In the genomic region with DNA sequence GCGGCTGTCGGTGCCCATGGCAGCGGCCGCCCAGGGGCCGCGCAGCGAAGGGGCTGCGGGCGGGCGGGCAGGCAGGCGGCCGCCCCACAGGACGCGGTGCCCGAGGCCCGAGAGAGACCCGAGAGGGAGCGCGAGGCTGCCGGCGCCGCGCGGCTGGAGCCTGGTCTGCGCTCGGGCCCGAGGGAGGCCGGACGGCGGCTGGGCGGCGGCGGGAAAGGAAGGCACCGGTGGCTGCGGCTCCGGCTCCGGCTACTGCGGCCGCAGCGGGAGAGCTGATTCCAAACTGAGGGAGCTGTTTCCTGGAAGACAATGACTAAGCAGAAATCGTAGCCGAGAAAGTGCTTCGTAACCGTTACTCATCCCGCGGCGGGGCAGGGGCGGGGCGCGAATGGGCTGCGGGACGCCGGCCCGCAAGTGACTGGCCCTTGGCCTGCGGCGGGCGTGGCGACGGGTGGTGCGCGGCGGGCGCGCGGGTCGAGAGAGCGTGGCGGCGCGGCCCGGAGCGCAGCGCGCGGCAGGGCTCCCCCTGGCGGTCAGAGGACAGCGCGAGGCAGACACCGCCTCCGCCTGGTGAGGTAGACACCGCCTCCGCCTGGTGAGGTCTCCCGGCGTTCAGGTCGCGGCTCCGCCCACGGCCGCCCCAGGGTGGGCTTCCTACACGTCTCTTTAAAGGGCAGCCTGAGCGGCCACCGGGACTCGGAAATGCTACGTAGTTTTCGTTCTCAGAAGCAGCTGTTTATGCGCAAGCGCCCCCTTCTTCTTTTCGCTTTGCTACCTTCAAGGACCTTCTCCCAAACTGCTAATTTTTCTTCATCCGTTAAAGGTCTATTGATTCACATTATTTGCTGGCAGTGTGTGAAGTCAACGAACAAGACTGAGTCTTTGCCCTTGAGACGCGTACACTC, we compare ENCODE assay signal across 8 cellular contexts. TPM values are rescaled to one million over a fixed set of nuclear protein-coding genes. Genes with fewer than 3 reads are reported as not detected.
DNase-seq lines count a peak whose midpoint lies in the region; ATAC-seq, FAIRE-seq and TF ChIP-seq lines count a peak whose summit lies in the region.

Gene GCLM (minus strand): TSS at position 285 of the 905 bp plus-strand sequence. CDS start 267 bp downstream, at position 18.

- H3K27ac ChIP-seq in liver (ENCODE audit: low read depth in 1 of 2, low read length in 2 of 2), result peak within 1 kb of the TSS; percentile 98

- no peaks in the 10 kb centered on the region for H3K9me3 ChIP-seq in liver (ENCODE audit: control insufficient read depth in 4 of 4, low read length in 3 of 4)

- H3K27me3 ChIP-seq in liver (ENCODE audit: control insufficient read depth in 4 of 4, insufficient read depth in 4 of 4, low read length in 3 of 4), result no peaks in the 10 kb centered on the region

- DNase-seq in C1 segment of cervical spinal cord (lab: John Stamatoyannopoulos, UW) (peak; percentile 3 to 93 (median 80)), GM19239 (ENCODE audit: insufficient read length, low spot score) (peak; percentile 85), NCI-H69 (lab: John Stamatoyannopoulos, UW) (peak; percentile 88), dermis microvascular lymphatic vessel endothelial cell (ENCODE audit: low read depth in 2 of 2) (peak; percentile 76 to 94)
- DNase-seq in activated CD4-positive, alpha-beta T cell treated with anti-CD3 and anti-CD28 coated beads, Interleukin-2, amount 50 U/mL, for 4 hours, result peak; percentile 88 to 90
- DNase-seq in stimulated activated CD4-positive, alpha-beta T cell treated with anti-CD3 and anti-CD28 coated beads, Interleukin-4, amount 100 ng/mL, for 24 hours, result peak; percentile 91

- peak; percentile 95 for ATAC-seq in HG03457 (IDR thresholded peaks at IDR 0.05; ENCODE audit: unreplicated experiment)

- H3K4me1 ChIP-seq in liver (ENCODE audit: control insufficient read depth in 4 of 4, insufficient read depth in 4 of 4, low read length in 3 of 4), result peaks cover 0 to 35% (median 28%) of the 10 kb centered on the region in 4 donors

- under 1% methylated on average over 102 of the region's 102 CpGs for WGBS in liver

- H3K4me3 ChIP-seq in liver (ENCODE audit: low read depth in 1 of 3, low read length in 3 of 3), result peak within 1 kb of the TSS; percentile 76 to 100 (median 84)

- H3K9ac ChIP-seq in liver (ENCODE audit: low read depth in 1 of 2, low read length in 2 of 2), result peak within 1 kb of the TSS; percentile 57 to 74

- peak; percentile 93 for TF ChIP-seq CTCF in liver (IDR thresholded peaks at IDR 0.05; ENCODE audit: low read depth, low read length, missing input control)

- peak; percentile 76 for FAIRE-seq in GM19239 (lab: Jason Lieb, UNC)

- peak; percentile 44 to 69 for TF ChIP-seq RAD21 in liver (IDR thresholded peaks at IDR 0.05)

- no peaks in the 10 kb centered on the region for H3K36me3 ChIP-seq in liver (ENCODE audit: control insufficient read depth in 4 of 4, insufficient read depth in 3 of 4, low read depth in 1 of 4, low read length in 3 of 4)

TF ChIP-seq in liver, 16 proteins besides CTCF, POLR2A, EP300 and RAD21:
- TF ChIP-seq HNF4G (IDR thresholded peaks at IDR 0.05) (no peak), SP1 (IDR thresholded peaks at IDR 0.05) (peak; percentile 7), EGR1 (IDR thresholded peaks at IDR 0.05; ENCODE audit: low read depth in 2 of 2) (no peak), NR2F2 (IDR thresholded peaks at IDR 0.05) (no peak), REST (IDR thresholded peaks at IDR 0.05) (peak; percentile 75), GABPA (IDR thresholded peaks at IDR 0.05 in 1 of 2, conservative IDR thresholded peaks at IDR 0.05 in 1 of 2) (no peak), ZBTB33 (IDR thresholded peaks at IDR 0.05) (no peak), TAF1 (conservative IDR thresholded peaks at IDR 0.05) (peak; percentile 48), RXRA (IDR thresholded peaks at IDR 0.05) (peak in 1 of 2 donors; percentile 17), HNF4A (conservative IDR thresholded peaks at IDR 0.05) (no peak), FOXA2 (IDR thresholded peaks at IDR 0.05) (no peak)

RNA-seq across cellular contexts. Expression of gene GCLM, which starts in this region (rescaled TPM):
- total RNA-seq in dermis microvascular lymphatic vessel endothelial cell (10.2 and 14.8 TPM in 2 replicates), liver (10 to 100 TPM in 1 of 2 donors, 1 to 10 TPM in 1; 8.9 to 49.1 TPM)
- 10 to 100 TPM; 14.2 to 19.1 TPM for polyA plus RNA-seq in liver

Comparison
In these comparisons a context has a peak if more than half of its experiments do, and no peak if none do; other contexts are left out.
1. Peak in every context shown above with its lines: DNase-seq, ATAC-seq, H3K4me3 ChIP-seq and H3K27ac ChIP-seq.